ENCODE assay signal across 19 cellular contexts in the genomic region with DNA sequence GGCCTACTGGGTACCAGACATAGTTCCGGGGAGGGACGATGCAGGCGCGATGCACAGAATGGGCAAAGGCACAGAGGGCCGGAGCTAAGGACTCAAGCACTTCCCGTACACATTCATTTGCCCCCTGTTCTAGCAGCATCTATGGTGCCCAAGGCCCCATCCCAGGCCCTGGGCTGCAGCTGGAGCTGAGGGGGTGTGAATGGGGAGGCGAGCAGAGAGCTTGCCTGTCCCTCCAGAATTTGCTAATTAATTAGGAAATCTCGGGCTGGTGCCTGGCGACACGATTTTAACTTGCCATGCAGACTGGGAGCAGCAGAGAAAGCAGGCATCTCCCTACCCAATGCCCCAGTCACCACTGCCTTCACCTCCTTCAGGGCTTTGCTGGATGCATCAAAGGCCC. TPM values are rescaled to one million over a fixed set of nuclear protein-coding genes. Genes with fewer than 3 reads are reported as not detected.
DNase-seq lines count a peak whose midpoint lies in the region; ATAC-seq and TF ChIP-seq lines count a peak whose summit lies in the region.
"Had no signal": no experiment of that assay in that cellular context is flagged by ENCODE, and none has a peak within 500 bp of the region (broad histone marks: within the 10 kb centered on the region; RNA-seq: fewer than 3 reads in every experiment).

No MANE protein-coding gene starts in this region.

- no peaks in the 10 kb centered on the region for H3K9me3 Mint-ChIP-seq in endodermal cell
- H3K9me3 Mint-ChIP-seq: CD8-positive, alpha-beta memory T cell; IgD-negative memory B cell had no signal

- no TSS peak for BruUV-seq in Panc1 (replicated peaks; lab: Mats Ljungman, UMichigan)

- ATAC-seq in Panc1 (no peak; the same call in 1 of the 2 replicates), GM21528 (IDR thresholded peaks at IDR 0.05; ENCODE audit: low FRiP score, unreplicated experiment) (no peak)

- peaks cover 62% of the 10 kb centered on the region for H3K4me1 ChIP-seq in Panc1 (ENCODE audit: control insufficient read depth, insufficient read depth, low read length)
- peaks cover 28% of the 10 kb centered on the region for H3K4me1 ChIP-seq in endodermal cell (ENCODE audit: control insufficient read depth, insufficient read depth, low read length)
- peaks cover 4 to 22% (median 12%) of the 10 kb centered on the region in 6 donors for H3K4me1 ChIP-seq in spleen
- H3K4me1 ChIP-seq in tibial artery = no peaks in the 10 kb centered on the region
- H3K4me1 ChIP-seq: HAP-1 had no signal

- H3K9me3 ChIP-seq in Panc1 (ENCODE audit: control insufficient read depth, insufficient read depth, low read depth, low read length) (no peaks in the 10 kb centered on the region), endodermal cell (ENCODE audit: control insufficient read depth, low read length) (no peaks in the 10 kb centered on the region), spleen (no peaks in the 10 kb centered on the region), tibial artery (no peaks in the 10 kb centered on the region)
- H3K9me3 ChIP-seq: BLaER1, HAP-1, SJCRH30 had no signal

- H3K27me3 Mint-ChIP-seq in endodermal cell (ENCODE audit: insufficient read depth) = no peaks in the 10 kb centered on the region

- no peak overlapping the region for H3K4me3 Mint-ChIP-seq in endodermal cell
- H3K4me3 Mint-ChIP-seq: CD8-positive, alpha-beta memory T cell; IgD-negative memory B cell had no signal

- WGBS in endodermal cell (ENCODE audit: insufficient coverage in 1 of 2, insufficient read length in 1 of 2), 2 experiments = 90 to 91% methylated on average over 6 to 10 of the region's 10 CpGs
- WGBS in spleen, 5 donors = 81 to 95% (median 88%) methylated on average over 10 of the region's 10 CpGs

- H3K4me3 ChIP-seq in H7 (ENCODE audit: insufficient read depth, low read depth, low read length) (no peak overlapping the region), Panc1 (ENCODE audit: low read depth in 2 of 2, low read length in 2 of 2) (no peak overlapping the region), endodermal cell (ENCODE audit: low read length) (no peak overlapping the region), spleen (no peak overlapping the region), tibial artery (no peak overlapping the region)
- H3K4me3 ChIP-seq: BLaER1, HAP-1, SJCRH30 had no signal

- CTCF ChIA-PET in Panc1 (lab: Charles Lee) = interaction anchor here (1.0 to 1.4 kb wide), 2 partner anchors 38 to 41 kb away, joined by 3 to 4 read pairs; no protein-coding TSS in a partner anchor

- POLR2A ChIA-PET in Panc1 (lab: Charles Lee) = no interaction called here

- no peak overlapping the region for H3K9ac ChIP-seq in endodermal cell (ENCODE audit: extremely low read depth, low read length, poor library complexity, severe bottlenecking)
- H3K9ac ChIP-seq: BLaER1 had no signal

- peaks cover 71% of the 10 kb centered on the region for H3K4me1 Mint-ChIP-seq in endodermal cell
- H3K4me1 Mint-ChIP-seq: IgD-negative memory B cell had no signal

- TF ChIP-seq POLR2A in spleen (IDR thresholded peaks at IDR 0.05) = no peak

- intact Hi-C loops in Panc1 (cut with micrococcal nuclease; ENCODE audit: unreplicated experiment) = loop anchor here (10.0 kb wide), 1 partner anchor 65 kb away; no protein-coding TSS in a partner anchor
- intact Hi-C loops in spleen (cut with DNase I; ENCODE audit: low total_unique reads) = no loop called here
- intact Hi-C loops in tibial artery (cut with DNase I; ENCODE audit: low total_unique reads) = no loop called here

- DNase-seq in H7 (peak; percentile 35), Panc1 (ENCODE audit: low read depth, low spot score) (no peak), endodermal cell (peak; percentile 59), spleen (peak; percentile 62), NCI-H1436 (lab: John Stamatoyannopoulos, UW) (no peak), tibial artery (no peak)
- DNase-seq: CD8-positive, alpha-beta memory T cell; GF-D8; Kasumi-1; NCI-H1105 treated with DMSO at 0.1 percent for 48 hours; NCI-H1930; NCI-H2171; NCI-H446; SJCRH30 had no signal

- TF ChIP-seq CTCF in Panc1 (IDR thresholded peaks at IDR 0.05) = no peak
- TF ChIP-seq CTCF in endodermal cell (conservative IDR thresholded peaks at IDR 0.05) = no peak
- no peak for TF ChIP-seq CTCF in spleen (IDR thresholded peaks at IDR 0.05 in 8 of 11, conservative IDR thresholded peaks at IDR 0.05 in 3 of 11)
- TF ChIP-seq CTCF in tibial artery (IDR thresholded peaks at IDR 0.05) = no peak

- peak overlapping the region; percentile 62; the same call in 1 of the 2 replicates for H3K27ac ChIP-seq in Panc1 (ENCODE audit: low read length)
- no peak overlapping the region for H3K27ac ChIP-seq in endodermal cell (ENCODE audit: low read depth, low read length)
- H3K27ac ChIP-seq in spleen = no peak overlapping the region
- H3K27ac ChIP-seq in tibial artery = no peak overlapping the region
- H3K27ac ChIP-seq: BLaER1, SJCRH30 had no signal

- peaks cover 19% of the 10 kb centered on the region for H3K36me3 Mint-ChIP-seq in endodermal cell (ENCODE audit: low read depth)
- H3K36me3 Mint-ChIP-seq: CD8-positive, alpha-beta memory T cell had no signal

- H3K27me3 ChIP-seq in H7 (ENCODE audit: control insufficient read depth, insufficient read depth, low read length) (no peaks in the 10 kb centered on the region), Panc1 (ENCODE audit: control insufficient read depth, insufficient read depth, low read length) (no peaks in the 10 kb centered on the region), endodermal cell (ENCODE audit: control insufficient read depth, insufficient read depth, low read length, poor library complexity, severe bottlenecking) (no peaks in the 10 kb centered on the region), spleen (replicated peaks in 1 of 7) (peaks cover 0 to 12% (median 0%) of the 10 kb centered on the region in 7 donors), tibial artery (no peaks in the 10 kb centered on the region)
- H3K27me3 ChIP-seq: SJCRH30 had no signal

- H3K36me3 ChIP-seq in H7 (replicated peaks; ENCODE audit: control insufficient read depth, insufficient read depth, low read length) (peaks cover 4% of the 10 kb centered on the region), Panc1 (ENCODE audit: control insufficient read depth, insufficient read depth, low read length) (peaks cover 4% of the 10 kb centered on the region; the same call in 1 of the 2 replicates), endodermal cell (ENCODE audit: control insufficient read depth, insufficient read depth, low read length) (peaks cover 23% of the 10 kb centered on the region), spleen (peaks cover 0 to 16% (median 7%) of the 10 kb centered on the region in 6 donors), tibial artery (peaks cover 3 to 13% (median 11%) of the 10 kb centered on the region in 3 donors)
- H3K36me3 ChIP-seq: BLaER1 had no signal

- in situ Hi-C loops in Panc1 (cut with HindIII; ENCODE audit: low pct_unique_long_range_greater_than_20kb, low sequenced_read_pairs) = no loop called here

- H3K27ac Mint-ChIP-seq in endodermal cell = peak overlapping the region; percentile 65
- H3K27ac Mint-ChIP-seq: IgD-negative memory B cell had no signal

RNA-seq across cellular contexts. Expression of a gene that starts 35.9 kb away (rescaled TPM):
- 43.3 and 63.5 TPM in 2 replicates for total RNA-seq in H7 (2014; rRNA removed; shearing (Covaris generic))
- total RNA-seq in Panc1 (2021; ENCODE audit: unreplicated experiment) (263 TPM), endodermal cell (10 to 100 TPM; 56.5 to 64.3 TPM), spleen (10 to 100 TPM; 10.6 to 35.7 (median 17.1) TPM)
- 254 TPM for polyA plus RNA-seq in Panc1 (2012; ENCODE audit: insufficient read length)
- 56.0 TPM for polyA plus RNA-seq in endodermal cell (2013, experiment 1 of 2)
- 56.3 TPM for polyA plus RNA-seq in endodermal cell (2013, experiment 2 of 2)
- polyA plus RNA-seq in spleen = 1 to 10 TPM; 2.0 to 7.4 (median 2.6) TPM
- total RNA-seq: CD8-positive, alpha-beta memory T cell had no signal
- polyA plus RNA-seq: CD8-positive, alpha-beta memory T cell; IgD-negative memory B cell had no signal

RNA-seq across cellular contexts. Expression of a gene that starts 46.5 kb away (rescaled TPM):
- total RNA-seq in H7 (2014; rRNA removed; shearing (Covaris generic)) = 0.26 and 0.45 TPM in 2 replicates
- total RNA-seq in Panc1 (2021; ENCODE audit: unreplicated experiment) = 3.4 TPM
- 6.9 TPM for polyA plus RNA-seq in Panc1 (2012; ENCODE audit: insufficient read length)
- 1 to 10 TPM in 1 of 2 donors, under 1 TPM in 1; 0.66 to 2.5 TPM for total RNA-seq in endodermal cell
- 3.7 TPM for polyA plus RNA-seq in endodermal cell (2013, experiment 1 of 2)
- 2.4 TPM for polyA plus RNA-seq in endodermal cell (2013, experiment 2 of 2)
- under 1 TPM in 1 of 7 donors, not detected in 6; 0.47 TPM for total RNA-seq in spleen
- polyA plus RNA-seq in spleen = under 1 TPM in 1 of 3 donors, not detected in 2; 0.11 TPM
- total RNA-seq: RPMI7951, SJCRH30 had no signal
- polyA plus RNA-seq: CD8-positive, alpha-beta memory T cell; IgD-negative memory B cell had no signal

Comparison
In these comparisons a context has a peak if more than half of its experiments do, and no peak if none do; other contexts are left out.
1. DNase-seq: peak in H7 (single experiment), endodermal cell (single experiment) and spleen (single experiment); none in Panc1 (single experiment), NCI-H1436 (single experiment) and tibial artery (0 of 2).